In the genomic region with DNA sequence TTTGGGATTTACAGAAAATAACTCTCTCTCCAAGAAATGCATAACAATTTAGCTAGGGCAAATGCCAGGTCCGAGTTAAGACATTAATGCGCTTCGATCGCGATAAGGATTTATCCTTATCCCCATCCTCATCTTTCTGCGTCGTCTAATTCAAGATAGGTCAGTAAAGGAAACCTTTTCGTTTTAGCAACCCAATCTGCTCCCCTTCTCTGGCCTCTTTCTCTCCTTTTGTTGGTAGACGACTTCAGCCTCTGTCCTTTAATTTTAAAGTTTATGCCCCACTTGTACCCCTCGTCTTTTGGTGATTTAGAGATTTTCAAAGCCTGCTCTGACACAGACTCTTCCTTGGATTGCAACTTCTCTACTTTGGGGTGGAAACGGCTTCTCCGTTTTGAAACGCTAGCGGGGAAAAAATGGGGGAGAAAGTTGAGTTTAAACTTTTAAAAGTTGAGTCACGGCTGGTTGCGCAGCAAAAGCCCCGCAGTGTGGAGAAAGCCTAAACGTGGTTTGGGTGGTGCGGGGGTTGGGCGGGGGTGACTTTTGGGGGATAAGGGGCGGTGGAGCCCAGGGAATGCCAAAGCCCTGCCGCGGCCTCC, we compare ENCODE assay signal across 8 cellular contexts. TPM values are rescaled to one million over a fixed set of nuclear protein-coding genes. Genes with fewer than 3 reads are reported as not detected.
A peak's percentile ranks its signal among the peaks of the same experiment; 100 is the strongest.
DNase-seq lines count a peak whose midpoint lies in the region; ATAC-seq, FAIRE-seq and TF ChIP-seq lines count a peak whose summit lies in the region.

No MANE protein-coding gene starts in this region.

- H3K36me3 ChIP-seq in skeletal muscle tissue (ENCODE audit: control insufficient read depth in 3 of 3, insufficient read depth in 3 of 3, low read length in 3 of 3), result no peaks in the 10 kb centered on the region

- peak overlapping the region in 1 of 3 donors; percentile 35 for H3K9ac ChIP-seq in skeletal muscle tissue (ENCODE audit: low read depth in 1 of 3, low read length in 3 of 3)

- H3K9me3 Mint-ChIP-seq in activated B cell treated with CpG ODN at 0.5 μM for 24 hours, result peaks cover 5% of the 10 kb centered on the region

- no peak for ATAC-seq in activated B cell treated with CpG ODN at 0.5 μM for 24 hours (ENCODE audit: low read depth)

- no peak overlapping the region for H3K27ac Mint-ChIP-seq in activated B cell treated with CpG ODN at 0.5 μM for 24 hours

- intact Hi-C loops in activated B cell treated with CpG ODN at 0.5 μM for 24 hours (cut with micrococcal nuclease), result loop anchor here (5.0 kb wide), 1 partner anchor 69 kb away; no protein-coding TSS in a partner anchor

- H3K27me3 Mint-ChIP-seq in activated B cell treated with CpG ODN at 0.5 μM for 24 hours, result peaks cover 61% of the 10 kb centered on the region

- FAIRE-seq in frontal cortex (lab: Jason Lieb, UNC), result no peak

- DNase-seq in HCEC 1CT, result peak; percentile 13
- DNase-seq in activated B cell treated with CpG ODN at 0.5 μM for 24 hours, result no peak
- no peak for DNase-seq in cerebellar nuclear complex (lab: John Stamatoyannopoulos, UW)
- DNase-seq in NCI-H748 treated with DMSO at 0.1 percent for 48 hours (lab: John Stamatoyannopoulos, UW), result no peak
- DNase-seq in DMS79 (lab: John Stamatoyannopoulos, UW), result no peak
- DNase-seq in frontal cortex (ENCODE audit: low spot score in 2 of 2), result no peak

- H3K27ac ChIP-seq in skeletal muscle tissue (ENCODE audit: low read depth, low read length), result peak overlapping the region; percentile 3

- no peaks in the 10 kb centered on the region for H3K9me3 ChIP-seq in skeletal muscle tissue (ENCODE audit: control insufficient read depth in 3 of 3, low read length in 3 of 3)

- no peak for TF ChIP-seq CTCF in activated B cell treated with CpG ODN at 0.5 μM for 24 hours (IDR thresholded peaks at IDR 0.05)

- H3K27me3 ChIP-seq in skeletal muscle tissue (ENCODE audit: control insufficient read depth in 3 of 3, insufficient read depth in 3 of 3, low read length in 3 of 3), result peaks cover 12 to 23% (median 20%) of the 10 kb centered on the region in 3 donors

- H3K4me3 Mint-ChIP-seq in activated B cell treated with CpG ODN at 0.5 μM for 24 hours, result peak overlapping the region; percentile 68

- POLR2A ChIA-PET in activated B cell treated with CpG ODN at 0.5 μM for 24 hours (lab: Charles Lee), result no interaction called here

- H3K4me1 ChIP-seq in skeletal muscle tissue (ENCODE audit: control insufficient read depth in 3 of 3, insufficient read depth in 3 of 3, low read length in 3 of 3), result peaks cover 2 to 9% (median 8%) of the 10 kb centered on the region in 3 donors

- CTCF ChIA-PET in activated B cell treated with CpG ODN at 0.5 μM for 24 hours (lab: Charles Lee), result no interaction called here

- no peaks in the 10 kb centered on the region for H3K36me3 Mint-ChIP-seq in activated B cell treated with CpG ODN at 0.5 μM for 24 hours (ENCODE audit: low read depth)

- H3K4me3 ChIP-seq in iPS-11a (ENCODE audit: low read depth, low read length) (peak overlapping the region; percentile 37), skeletal muscle tissue (ENCODE audit: low read length in 3 of 3) (peak overlapping the region in 1 of 3 donors; percentile 33)

- H3K4me1 Mint-ChIP-seq in activated B cell treated with CpG ODN at 0.5 μM for 24 hours, result peaks cover 18% of the 10 kb centered on the region

RNA-seq across cellular contexts. Expression of a gene that starts 0.5 kb away (rescaled TPM):
- total RNA-seq in activated B cell treated with CpG ODN at 0.5 μM for 24 hours (0.10 and 0.29 TPM in 2 replicates), skeletal muscle tissue (8.4 TPM), frontal cortex (12.2 TPM)
